In genomic region chr12:1917172-1918070, GRCh38 we compare ENCODE assay signal across 1 cellular context.
TF ChIP-seq lines count a peak whose summit lies in the region.

No MANE protein-coding gene starts in this region.

TF ChIP-seq in liver, 16 proteins besides CTCF, POLR2A, EP300 and RAD21 (continued from another document):
- TF ChIP-seq, protein P1, sequence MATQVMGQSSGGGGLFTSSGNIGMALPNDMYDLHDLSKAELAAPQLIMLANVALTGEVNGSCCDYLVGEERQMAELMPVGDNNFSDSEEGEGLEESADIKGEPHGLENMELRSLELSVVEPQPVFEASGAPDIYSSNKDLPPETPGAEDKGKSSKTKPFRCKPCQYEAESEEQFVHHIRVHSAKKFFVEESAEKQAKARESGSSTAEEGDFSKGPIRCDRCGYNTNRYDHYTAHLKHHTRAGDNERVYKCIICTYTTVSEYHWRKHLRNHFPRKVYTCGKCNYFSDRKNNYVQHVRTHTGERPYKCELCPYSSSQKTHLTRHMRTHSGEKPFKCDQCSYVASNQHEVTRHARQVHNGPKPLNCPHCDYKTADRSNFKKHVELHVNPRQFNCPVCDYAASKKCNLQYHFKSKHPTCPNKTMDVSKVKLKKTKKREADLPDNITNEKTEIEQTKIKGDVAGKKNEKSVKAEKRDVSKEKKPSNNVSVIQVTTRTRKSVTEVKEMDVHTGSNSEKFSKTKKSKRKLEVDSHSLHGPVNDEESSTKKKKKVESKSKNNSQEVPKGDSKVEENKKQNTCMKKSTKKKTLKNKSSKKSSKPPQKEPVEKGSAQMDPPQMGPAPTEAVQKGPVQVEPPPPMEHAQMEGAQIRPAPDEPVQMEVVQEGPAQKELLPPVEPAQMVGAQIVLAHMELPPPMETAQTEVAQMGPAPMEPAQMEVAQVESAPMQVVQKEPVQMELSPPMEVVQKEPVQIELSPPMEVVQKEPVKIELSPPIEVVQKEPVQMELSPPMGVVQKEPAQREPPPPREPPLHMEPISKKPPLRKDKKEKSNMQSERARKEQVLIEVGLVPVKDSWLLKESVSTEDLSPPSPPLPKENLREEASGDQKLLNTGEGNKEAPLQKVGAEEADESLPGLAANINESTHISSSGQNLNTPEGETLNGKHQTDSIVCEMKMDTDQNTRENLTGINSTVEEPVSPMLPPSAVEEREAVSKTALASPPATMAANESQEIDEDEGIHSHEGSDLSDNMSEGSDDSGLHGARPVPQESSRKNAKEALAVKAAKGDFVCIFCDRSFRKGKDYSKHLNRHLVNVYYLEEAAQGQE (IDR thresholded peaks at IDR 0.05) = no peak
- TF ChIP-seq TAF1 (conservative IDR thresholded peaks at IDR 0.05) = no peak
- no peak for TF ChIP-seq RXRA (IDR thresholded peaks at IDR 0.05)
- TF ChIP-seq, protein P2, sequence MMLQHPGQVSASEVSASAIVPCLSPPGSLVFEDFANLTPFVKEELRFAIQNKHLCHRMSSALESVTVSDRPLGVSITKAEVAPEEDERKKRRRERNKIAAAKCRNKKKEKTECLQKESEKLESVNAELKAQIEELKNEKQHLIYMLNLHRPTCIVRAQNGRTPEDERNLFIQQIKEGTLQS (IDR thresholded peaks at IDR 0.05) = no peak
- TF ChIP-seq, protein P3, sequence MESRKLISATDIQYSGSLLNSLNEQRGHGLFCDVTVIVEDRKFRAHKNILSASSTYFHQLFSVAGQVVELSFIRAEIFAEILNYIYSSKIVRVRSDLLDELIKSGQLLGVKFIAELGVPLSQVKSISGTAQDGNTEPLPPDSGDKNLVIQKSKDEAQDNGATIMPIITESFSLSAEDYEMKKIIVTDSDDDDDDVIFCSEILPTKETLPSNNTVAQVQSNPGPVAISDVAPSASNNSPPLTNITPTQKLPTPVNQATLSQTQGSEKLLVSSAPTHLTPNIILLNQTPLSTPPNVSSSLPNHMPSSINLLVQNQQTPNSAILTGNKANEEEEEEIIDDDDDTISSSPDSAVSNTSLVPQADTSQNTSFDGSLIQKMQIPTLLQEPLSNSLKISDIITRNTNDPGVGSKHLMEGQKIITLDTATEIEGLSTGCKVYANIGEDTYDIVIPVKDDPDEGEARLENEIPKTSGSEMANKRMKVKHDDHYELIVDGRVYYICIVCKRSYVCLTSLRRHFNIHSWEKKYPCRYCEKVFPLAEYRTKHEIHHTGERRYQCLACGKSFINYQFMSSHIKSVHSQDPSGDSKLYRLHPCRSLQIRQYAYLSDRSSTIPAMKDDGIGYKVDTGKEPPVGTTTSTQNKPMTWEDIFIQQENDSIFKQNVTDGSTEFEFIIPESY (IDR thresholded peaks at IDR 0.05) = no peak
- TF ChIP-seq SP1 (IDR thresholded peaks at IDR 0.05) = no peak
- TF ChIP-seq GABPA (IDR thresholded peaks at IDR 0.05 in 1 of 2, conservative IDR thresholded peaks at IDR 0.05 in 1 of 2) = no peak
- TF ChIP-seq NR2F2 (IDR thresholded peaks at IDR 0.05) = no peak
